8 cellular contexts compared by ENCODE assay signal in genomic region chrX:137565921-137566745, GRCh38. TPM values are rescaled to one million over a fixed set of nuclear protein-coding genes. Genes with fewer than 3 reads are reported as not detected.
A peak's percentile ranks its signal among the peaks of the same experiment; 100 is the strongest.
DNase-seq lines count a peak whose midpoint lies in the region; ATAC-seq and TF ChIP-seq lines count a peak whose summit lies in the region.

Gene ZIC3, plus strand, starts transcription at chrX:137566127. Its CDS starts 565 bp downstream, at chrX:137566692.

- H3K9me3 ChIP-seq in fibroblast of lung (ENCODE audit: control insufficient read depth, insufficient read depth, low read depth, low read length): no peaks in the 10 kb centered on the region

- peaks cover 66% of the 10 kb centered on the region for H3K79me2 ChIP-seq in GM23338 (replicated peaks; ENCODE audit: insufficient read depth)
- H3K79me2 ChIP-seq in fibroblast of lung (ENCODE audit: control insufficient read depth, insufficient read depth, low read length): no peaks in the 10 kb centered on the region

- H2AFZ ChIP-seq in GM23338 (no peak within 1 kb of the TSS), fibroblast of lung (ENCODE audit: low read length) (no peak within 1 kb of the TSS)

- no peak for TF ChIP-seq CTCF in GM23338 (conservative IDR thresholded peaks at IDR 0.05; ENCODE audit: low read depth in 2 of 2)
- no peak for TF ChIP-seq CTCF in fibroblast of lung (conservative IDR thresholded peaks at IDR 0.05 in 1 of 2, IDR thresholded peaks at IDR 0.05 in 1 of 2; ENCODE audit: low read depth in 1 of 2, low read length in 2 of 2)
- TF ChIP-seq CTCF in natural killer cell (IDR thresholded peaks at IDR 0.05): no peak

- no peaks in the 10 kb centered on the region for H3K9me2 ChIP-seq in GM23338 (ENCODE audit: insufficient read depth)

- H3K27ac Mint-ChIP-seq in GM23338 (peak within 1 kb of the TSS; percentile 41; the same call in 1 of the 2 replicates), natural killer cell (no peak within 1 kb of the TSS)
- H3K27ac Mint-ChIP-seq in stimulated activated effector memory CD8-positive, alpha-beta T cell treated with anti-CD3 and anti-CD28 coated beads, Interleukin-12 subunit alpha, Interleukin-12 subunit beta, amount 100 ng/mL, for 72 hours: no peak within 1 kb of the TSS

- no peak within 1 kb of the TSS for H3K9ac ChIP-seq in fibroblast of lung (ENCODE audit: insufficient read depth, low read length)

- H4K20me1 ChIP-seq in GM23338 (replicated peaks; ENCODE audit: insufficient read depth) (peaks cover 9% of the 10 kb centered on the region), fibroblast of lung (ENCODE audit: control insufficient read depth, extremely low read depth, insufficient read depth, low read length) (no peaks in the 10 kb centered on the region)

- H3K9me3 Mint-ChIP-seq in GM23338: no peaks in the 10 kb centered on the region
- H3K9me3 Mint-ChIP-seq in natural killer cell: no peaks in the 10 kb centered on the region
- no peaks in the 10 kb centered on the region for H3K9me3 Mint-ChIP-seq in stimulated activated effector memory CD8-positive, alpha-beta T cell treated with anti-CD3 and anti-CD28 coated beads, Interleukin-12 subunit alpha, Interleukin-12 subunit beta, amount 100 ng/mL, for 72 hours

- H3K4me3 Mint-ChIP-seq in GM23338 (peak within 1 kb of the TSS; percentile 95), natural killer cell (peak within 1 kb of the TSS; percentile 37)
- no peak within 1 kb of the TSS for H3K4me3 Mint-ChIP-seq in stimulated activated effector memory CD8-positive, alpha-beta T cell treated with anti-CD3 and anti-CD28 coated beads, Interleukin-12 subunit alpha, Interleukin-12 subunit beta, amount 100 ng/mL, for 72 hours

- in situ Hi-C loops in SK-MEL-5 (cut with HindIII; ENCODE audit: low pct_unique_long_range_greater_than_20kb, low sequenced_read_pairs): no loop called here

- H3K4me2 ChIP-seq in GM23338: peak within 1 kb of the TSS; percentile 90
- H3K4me2 ChIP-seq in fibroblast of lung (ENCODE audit: extremely low read depth, insufficient read depth, low read length): no peak within 1 kb of the TSS

- H3K4me3 ChIP-seq in GM23338 (peak within 1 kb of the TSS; percentile 60), fibroblast of lung (replicated peaks in 1 of 4; ENCODE audit: control extremely low read depth in 1 of 4, insufficient read depth in 1 of 4, low read depth in 3 of 4, low read length in 4 of 4) (peak within 1 kb of the TSS in 2 of 4 experiments; percentile 6 to 40)

- H3K36me3 Mint-ChIP-seq in GM23338 (ENCODE audit: low read depth) (peaks cover 34% of the 10 kb centered on the region), natural killer cell (peaks cover 5% of the 10 kb centered on the region)
- peaks cover 8% of the 10 kb centered on the region for H3K36me3 Mint-ChIP-seq in stimulated activated effector memory CD8-positive, alpha-beta T cell treated with anti-CD3 and anti-CD28 coated beads, Interleukin-12 subunit alpha, Interleukin-12 subunit beta, amount 100 ng/mL, for 72 hours

- peak within 1 kb of the TSS; percentile 99 for H3K27ac ChIP-seq in GM23338 (ENCODE audit: low read depth)
- H3K27ac ChIP-seq in fibroblast of lung (ENCODE audit: insufficient read depth, low read length): no peak within 1 kb of the TSS

- H3K4me1 ChIP-seq in GM23338 (ENCODE audit: insufficient read depth) (peaks cover 25% of the 10 kb centered on the region), fibroblast of lung (ENCODE audit: control insufficient read depth, extremely low read depth, insufficient read depth, low read length) (no peaks in the 10 kb centered on the region)

- H3K27me3 Mint-ChIP-seq in GM23338 (ENCODE audit: insufficient read depth, low read depth, poor library complexity) (peaks cover 8% of the 10 kb centered on the region), natural killer cell (ENCODE audit: low read depth in 2 of 2) (peaks cover 32 to 55% of the 10 kb centered on the region in 2 donors)

- no peaks in the 10 kb centered on the region; the same call in 1 of the 2 replicates for H3F3A ChIP-seq in GM23338 (replicated peaks; ENCODE audit: low read depth)

- ATAC-seq in GM23338: peak; percentile 60
- ATAC-seq in natural killer cell: no peak
- ATAC-seq in HG03571 (IDR thresholded peaks at IDR 0.05; ENCODE audit: unreplicated experiment): no peak
- ATAC-seq in GM19035 (IDR thresholded peaks at IDR 0.05; ENCODE audit: unreplicated experiment): no peak
- ATAC-seq in stimulated activated effector memory CD8-positive, alpha-beta T cell treated with anti-CD3 and anti-CD28 coated beads, Interleukin-12 subunit alpha, Interleukin-12 subunit beta, amount 100 ng/mL, for 72 hours: no peak

- H3K36me3 ChIP-seq in GM23338 (ENCODE audit: insufficient read depth) (peaks cover 6% of the 10 kb centered on the region; the same call in 1 of the 2 replicates), fibroblast of lung (ENCODE audit: control insufficient read depth, insufficient read depth, low read length) (no peaks in the 10 kb centered on the region)

- intact Hi-C loops in natural killer cell (cut with micrococcal nuclease): no loop called here

- DNase-seq in GM23338 (ENCODE audit: low spot score): peak; percentile 80
- peak; percentile 61 for DNase-seq in SK-MEL-5 (ENCODE audit: low read depth, low spot score)
- DNase-seq in fibroblast of lung (ENCODE audit: low read depth in 2 of 2): peak; percentile 1 to 24
- no peak for DNase-seq in natural killer cell
- no peak for DNase-seq in MV-4-11 (lab: John Stamatoyannopoulos, UW)
- no peak for DNase-seq in stimulated activated effector memory CD8-positive, alpha-beta T cell treated with anti-CD3 and anti-CD28 coated beads, Interleukin-12 subunit alpha, Interleukin-12 subunit beta, amount 100 ng/mL, for 72 hours (ENCODE audit: low spot score in 2 of 2)

- H3K27me3 ChIP-seq in GM23338 (ENCODE audit: insufficient read depth) (no peaks in the 10 kb centered on the region), fibroblast of lung (ENCODE audit: control insufficient read depth, insufficient read depth, low read length) (peaks cover 10% of the 10 kb centered on the region)

- H3K4me1 Mint-ChIP-seq in GM23338 (peaks cover 26% of the 10 kb centered on the region), natural killer cell (peaks cover 0 to 11% of the 10 kb centered on the region in 2 donors)
- peaks cover 7% of the 10 kb centered on the region for H3K4me1 Mint-ChIP-seq in stimulated activated effector memory CD8-positive, alpha-beta T cell treated with anti-CD3 and anti-CD28 coated beads, Interleukin-12 subunit alpha, Interleukin-12 subunit beta, amount 100 ng/mL, for 72 hours

RNA-seq across cellular contexts. Expression of gene ZIC3, which starts in this region (rescaled TPM):
- total RNA-seq in GM23338 (2014; rRNA removed; shearing (Covaris generic)): 72.9 and 84.4 TPM in 2 replicates
- 29.9 and 30.8 TPM in 2 replicates for polyA plus RNA-seq in GM23338 (2016; fragmentation: Nextera tagmentation; extraction: Ambion mirVana)
- 0.16 TPM in 1 of 2 replicates, not detected in the other for total RNA-seq in SK-MEL-5 (2014; rRNA removed; shearing (Covaris generic))
- 0.06 and 0.24 TPM in 2 replicates for polyA plus RNA-seq in SK-MEL-5 (2015; cell fraction: cytosol; rRNA removed)
- polyA plus RNA-seq in SK-MEL-5 (2015; cell fraction: nucleus; rRNA removed): 0.49 and 0.51 TPM in 2 replicates
- not detected in 2 replicates for total RNA-seq in fibroblast of lung
- polyA plus RNA-seq in fibroblast of lung: not detected in 2 replicates
- not detected in 2 replicates for polyA plus RNA-seq in fibroblast of lung (2012)
- not detected in 2 replicates for polyA minus RNA-seq in fibroblast of lung (ENCODE audit: low replicate concordance)
- total RNA-seq in natural killer cell: not detected

Comparison
In these comparisons a context has a peak if more than half of its experiments do, and no peak if none do; other contexts are left out.
1. RNA of gene ZIC3 (total RNA-seq): 72.9 to 84.4 TPM in GM23338; 0.16 TPM in SK-MEL-5, not detected in fibroblast of lung and not detected in natural killer cell; every median in the first group is over 10 times any median in the second.
2. RNA of gene ZIC3 (polyA plus RNA-seq): 29.9 to 30.8 TPM in GM23338; not detected in fibroblast of lung; every median in the first group is over 10 times any median in the second.
3. Peak in DNase-seq in SK-MEL-5; RNA of the gene not detected or under 1 TPM.
4. Peak in DNase-seq in fibroblast of lung; RNA of the gene not detected or under 1 TPM.